1 cellular context compared by ENCODE assay signal in the genomic region with DNA sequence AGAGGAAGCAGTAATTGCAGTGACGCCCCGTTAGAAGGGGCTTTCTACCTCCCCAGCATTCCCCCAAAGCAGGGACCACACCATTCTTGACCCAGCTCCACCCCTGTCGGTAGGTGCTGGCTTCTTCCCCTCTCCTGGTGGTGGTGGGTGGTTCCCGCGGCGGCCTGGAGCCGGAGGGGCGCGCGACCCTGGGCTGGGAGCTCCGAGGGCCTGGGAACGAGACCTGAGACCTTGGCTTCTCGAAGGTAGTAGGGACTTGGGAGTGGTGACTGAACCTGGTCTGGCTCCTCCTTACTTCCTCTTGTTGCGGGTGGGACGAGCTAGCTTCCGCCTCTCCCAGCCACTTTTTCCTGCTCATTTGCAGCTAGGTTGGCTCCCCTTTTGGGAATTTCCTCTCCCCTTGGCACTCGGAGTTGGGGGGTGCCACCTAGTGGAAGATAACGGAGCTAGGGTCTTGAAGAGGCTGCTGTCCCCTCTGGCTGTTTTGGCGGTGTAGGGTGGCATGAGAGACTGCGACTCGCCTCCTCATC.
TF ChIP-seq lines count a peak whose summit lies in the region.

No MANE protein-coding gene starts in this region.

TF ChIP-seq in HepG2, 621 proteins besides CTCF, POLR2A, EP300 and RAD21 (continued from another document and continues in another):
- TF ChIP-seq ZSCAN5A (CRISPR knock-in tag; IDR thresholded peaks at IDR 0.05; ENCODE audit: borderline replicate concordance) (0 out of 2 replicates have a peak, but pooled peaks have one; percentile 46), ZNF552 (CRISPR knock-in tag; IDR thresholded peaks at IDR 0.05; ENCODE audit: borderline replicate concordance) (no peak), MAZ (IDR thresholded peaks at IDR 0.05; ENCODE audit: borderline replicate concordance, low read depth, low read length) (no peak), MAZ (CRISPR knock-in tag; IDR thresholded peaks at IDR 0.05; ENCODE audit: low read depth) (peak; percentile 79), ZNF577 (CRISPR knock-in tag; IDR thresholded peaks at IDR 0.05; ENCODE audit: borderline replicate concordance, low read depth) (no peak), REXO4 (CRISPR knock-in tag; IDR thresholded peaks at IDR 0.05; ENCODE audit: borderline replicate concordance) (no peak), UBTF (CRISPR knock-in tag; IDR thresholded peaks at IDR 0.05) (peak; percentile 52; the same call in 1 of the 2 replicates), CENPX (CRISPR knock-in tag; IDR thresholded peaks at IDR 0.05) (no peak), HOXA3 (CRISPR knock-in tag; IDR thresholded peaks at IDR 0.05) (no peak), TAF1 (CRISPR knock-in tag; IDR thresholded peaks at IDR 0.05) (peak; percentile 27), ZNF44 (CRISPR knock-in tag; IDR thresholded peaks at IDR 0.05) (peak; percentile 70; the same call in 1 of the 2 replicates), ZBTB42 (CRISPR knock-in tag; IDR thresholded peaks at IDR 0.05) (no peak), RARG (CRISPR knock-in tag; IDR thresholded peaks at IDR 0.05; ENCODE audit: low read depth) (no peak), ZBTB33 (CRISPR knock-in tag; IDR thresholded peaks at IDR 0.05) (peak; percentile 60; the same call in 1 of the 2 replicates), ZSCAN25 (CRISPR knock-in tag; IDR thresholded peaks at IDR 0.05) (0 out of 2 replicates have a peak, but pooled peaks have one; percentile 25), SRF (IDR thresholded peaks at IDR 0.05; ENCODE audit: low read depth, low read length) (peak; percentile 85; the same call in 1 of the 2 replicates), ZFX (CRISPR knock-in tag; IDR thresholded peaks at IDR 0.05; ENCODE audit: low read depth) (peak; percentile 40; the same call in 1 of the 2 replicates), ZNF513 (CRISPR knock-in tag; conservative IDR thresholded peaks at IDR 0.05) (no peak), ZNF598 (CRISPR knock-in tag; IDR thresholded peaks at IDR 0.05; ENCODE audit: borderline replicate concordance) (peak; percentile 20; the same call in 1 of the 2 replicates), CREBL2 (CRISPR knock-in tag; IDR thresholded peaks at IDR 0.05; ENCODE audit: borderline replicate concordance) (no peak), SRSF4 (IDR thresholded peaks at IDR 0.05; ENCODE audit: low read depth, low read length, poor library complexity, severe bottlenecking) (no peak), ZNF564 (CRISPR knock-in tag; IDR thresholded peaks at IDR 0.05) (0 out of 2 replicates have a peak, but pooled peaks have one; percentile 31), ZHX2 (IDR thresholded peaks at IDR 0.05; ENCODE audit: low read depth) (peak; percentile 45; the same call in 1 of the 2 replicates), ZHX2 (CRISPR knock-in tag; IDR thresholded peaks at IDR 0.05; ENCODE audit: borderline replicate concordance) (no peak), SETDB1 (CRISPR knock-in tag; IDR thresholded peaks at IDR 0.05; ENCODE audit: borderline replicate concordance) (no peak), MEF2D (CRISPR knock-in tag; IDR thresholded peaks at IDR 0.05) (no peak), ZNF33A (CRISPR knock-in tag; IDR thresholded peaks at IDR 0.05; ENCODE audit: borderline replicate concordance) (no peak), NBN (conservative IDR thresholded peaks at IDR 0.05) (no peak)
- TF ChIP-seq, protein P1, sequence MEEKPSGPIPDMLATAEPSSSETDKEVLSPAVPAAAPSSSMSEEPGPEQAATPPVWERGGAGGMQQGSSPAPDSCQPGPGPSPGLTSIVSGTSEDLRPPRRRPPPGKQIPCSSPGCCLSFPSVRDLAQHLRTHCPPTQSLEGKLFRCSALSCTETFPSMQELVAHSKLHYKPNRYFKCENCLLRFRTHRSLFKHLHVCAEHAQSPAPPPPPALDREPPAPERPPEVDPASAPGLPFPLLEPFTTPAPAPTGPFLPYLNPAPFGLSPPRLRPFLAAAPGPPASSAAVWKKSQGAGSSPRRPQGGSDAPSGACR (CRISPR knock-in tag; IDR thresholded peaks at IDR 0.05): peak; percentile 16; the same call in 1 of the 2 replicates
- TF ChIP-seq, protein P2, sequence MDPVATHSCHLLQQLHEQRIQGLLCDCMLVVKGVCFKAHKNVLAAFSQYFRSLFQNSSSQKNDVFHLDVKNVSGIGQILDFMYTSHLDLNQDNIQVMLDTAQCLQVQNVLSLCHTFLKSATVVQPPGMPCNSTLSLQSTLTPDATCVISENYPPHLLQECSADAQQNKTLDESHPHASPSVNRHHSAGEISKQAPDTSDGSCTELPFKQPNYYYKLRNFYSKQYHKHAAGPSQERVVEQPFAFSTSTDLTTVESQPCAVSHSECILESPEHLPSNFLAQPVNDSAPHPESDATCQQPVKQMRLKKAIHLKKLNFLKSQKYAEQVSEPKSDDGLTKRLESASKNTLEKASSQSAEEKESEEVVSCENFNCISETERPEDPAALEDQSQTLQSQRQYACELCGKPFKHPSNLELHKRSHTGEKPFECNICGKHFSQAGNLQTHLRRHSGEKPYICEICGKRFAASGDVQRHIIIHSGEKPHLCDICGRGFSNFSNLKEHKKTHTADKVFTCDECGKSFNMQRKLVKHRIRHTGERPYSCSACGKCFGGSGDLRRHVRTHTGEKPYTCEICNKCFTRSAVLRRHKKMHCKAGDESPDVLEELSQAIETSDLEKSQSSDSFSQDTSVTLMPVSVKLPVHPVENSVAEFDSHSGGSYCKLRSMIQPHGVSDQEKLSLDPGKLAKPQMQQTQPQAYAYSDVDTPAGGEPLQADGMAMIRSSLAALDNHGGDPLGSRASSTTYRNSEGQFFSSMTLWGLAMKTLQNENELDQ (CRISPR knock-in tag; IDR thresholded peaks at IDR 0.05; ENCODE audit: borderline replicate concordance): no peak
- TF ChIP-seq, protein P3, sequence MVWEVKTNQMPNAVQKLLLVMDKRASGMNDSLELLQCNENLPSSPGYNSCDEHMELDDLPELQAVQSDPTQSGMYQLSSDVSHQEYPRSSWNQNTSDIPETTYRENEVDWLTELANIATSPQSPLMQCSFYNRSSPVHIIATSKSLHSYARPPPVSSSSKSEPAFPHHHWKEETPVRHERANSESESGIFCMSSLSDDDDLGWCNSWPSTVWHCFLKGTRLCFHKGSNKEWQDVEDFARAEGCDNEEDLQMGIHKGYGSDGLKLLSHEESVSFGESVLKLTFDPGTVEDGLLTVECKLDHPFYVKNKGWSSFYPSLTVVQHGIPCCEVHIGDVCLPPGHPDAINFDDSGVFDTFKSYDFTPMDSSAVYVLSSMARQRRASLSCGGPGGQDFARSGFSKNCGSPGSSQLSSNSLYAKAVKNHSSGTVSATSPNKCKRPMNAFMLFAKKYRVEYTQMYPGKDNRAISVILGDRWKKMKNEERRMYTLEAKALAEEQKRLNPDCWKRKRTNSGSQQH (CRISPR knock-in tag; IDR thresholded peaks at IDR 0.05; ENCODE audit: low read depth): no peak
